9 cellular contexts compared by ENCODE assay signal in the genomic region with DNA sequence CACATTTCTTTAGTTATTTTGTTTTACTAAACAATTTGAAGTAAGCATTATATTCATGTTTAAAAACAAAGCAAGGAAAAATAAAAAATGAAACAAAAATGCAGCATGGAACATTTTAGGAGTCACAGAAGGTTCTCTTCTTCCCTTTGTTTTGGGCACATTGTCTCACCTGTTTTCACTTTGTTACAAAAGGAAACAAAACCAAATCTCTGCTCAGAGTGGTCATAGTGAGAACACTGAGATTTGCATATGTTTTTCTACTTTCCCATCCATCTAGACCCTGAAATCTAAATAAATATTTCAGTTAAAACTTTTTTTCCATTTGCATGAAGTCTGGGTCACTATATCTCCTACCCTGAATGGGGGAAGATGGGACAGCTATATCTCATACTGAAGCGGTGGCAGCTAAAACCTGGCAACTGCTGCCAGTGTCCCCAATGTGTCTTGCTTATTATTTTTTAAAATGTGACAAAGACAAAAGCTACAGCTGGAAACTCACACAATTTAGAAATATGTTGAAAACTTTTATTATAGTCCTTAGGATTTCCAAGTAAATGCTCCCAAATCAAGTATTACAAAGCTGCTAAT. TPM values are rescaled to one million over a fixed set of nuclear protein-coding genes. Genes with fewer than 3 reads are reported as not detected.
DNase-seq lines count a peak whose midpoint lies in the region; ATAC-seq, FAIRE-seq and TF ChIP-seq lines count a peak whose summit lies in the region.
"Had no signal": no experiment of that assay in that cellular context is flagged by ENCODE, and none has a peak within 500 bp of the region (broad histone marks: within the 10 kb centered on the region; RNA-seq: fewer than 3 reads in every experiment).

No MANE protein-coding gene starts in this region.

- peaks cover 41% of the 10 kb centered on the region for H3K36me3 Mint-ChIP-seq in activated CD8-positive, alpha-beta T cell treated with anti-CD3 and anti-CD28 coated beads for 36 hours (ENCODE audit: low read depth)
- H3K36me3 Mint-ChIP-seq in activated naive CD4-positive, alpha-beta T cell treated with anti-CD3 and anti-CD28 coated beads, Interleukin-2, amount 50 U/mL, for 72 hours: peaks cover 32 to 50% of the 10 kb centered on the region in 2 donors

- no peaks in the 10 kb centered on the region for H3K36me3 ChIP-seq in HepG2 (replicated peaks in 1 of 2; ENCODE audit: control insufficient read depth in 1 of 2, insufficient read depth in 2 of 2, low read length in 2 of 2)

- peaks cover 10% of the 10 kb centered on the region; the same call in 1 of the 2 replicates for H4K20me1 ChIP-seq in HepG2 (ENCODE audit: insufficient read depth, low read length)

- H3K9ac ChIP-seq in HepG2 (ENCODE audit: insufficient read depth, low read depth, low read length): peak overlapping the region; percentile 44; the same call in 1 of the 2 replicates

- TF ChIP-seq EP300 in HepG2 (IDR thresholded peaks at IDR 0.05; ENCODE audit: low read depth in 2 of 2, low read length in 2 of 2) (no peak), HepG2 (CRISPR knock-in tag; IDR thresholded peaks at IDR 0.05; ENCODE audit: borderline replicate concordance) (no peak)

- DNase-seq in AG04449 (ENCODE audit: low read depth, low spot score): no peak
- no peak for DNase-seq in activated CD8-positive, alpha-beta T cell treated with anti-CD3 and anti-CD28 coated beads for 36 hours
- DNase-seq in HepG2 (ENCODE audit: low spot score): no peak
- no peak for DNase-seq in NCI-H146 treated with DMSO at 0.1 percent for 48 hours (lab: John Stamatoyannopoulos, UW; ENCODE audit: unreplicated experiment)
- no peak for DNase-seq in Ammon's horn (ENCODE audit: low spot score)
- no peak for DNase-seq in activated naive CD4-positive, alpha-beta T cell treated with anti-CD3 and anti-CD28 coated beads, Interleukin-2, amount 50 U/mL, for 72 hours (ENCODE audit: low spot score in 2 of 2)
- DNase-seq: NCI-H510A treated with DMSO at 0.1 percent for 48 hours had no signal

- WGBS in HepG2 (ENCODE audit: low lambda C conversion rate): 64% methylated on average over 1 of the region's 1 CpG

- H3K4me2 ChIP-seq in HepG2 (ENCODE audit: low read depth, low read length): peak overlapping the region; percentile 97

- TF ChIP-seq POLR2A in HepG2 (IDR thresholded peaks at IDR 0.05; ENCODE audit: insufficient read depth in 1 of 2, low read depth in 2 of 2, low read length in 2 of 2): no peak

- H3K4me3 ChIP-seq in AG04449 (ENCODE audit: low read depth, low read length) (peak overlapping the region; percentile 32), HepG2 (replicated peaks in 1 of 3; ENCODE audit: insufficient read depth in 1 of 3, low read depth in 2 of 3, low read length in 3 of 3) (peak overlapping the region; percentile 37 to 93 (median 62))

- no peak for FAIRE-seq in HepG2 (lab: Jason Lieb, UNC)

- TF ChIP-seq CTCF in AG04449 (IDR thresholded peaks at IDR 0.05; ENCODE audit: insufficient read depth, low read length, missing control alignments) (no peak), HepG2 (CRISPR knock-in tag; IDR thresholded peaks at IDR 0.05) (no peak)
- TF ChIP-seq CTCF in activated CD8-positive, alpha-beta T cell treated with anti-CD3 and anti-CD28 coated beads for 36 hours (IDR thresholded peaks at IDR 0.05): no peak

- ATAC-seq in GM21576 (IDR thresholded peaks at IDR 0.05; ENCODE audit: unreplicated experiment) (peak; percentile 26), HepG2 (no peak), GM19324 (IDR thresholded peaks at IDR 0.05; ENCODE audit: low FRiP score, unreplicated experiment) (no peak)
- no peak for ATAC-seq in activated CD8-positive, alpha-beta T cell treated with anti-CD3 and anti-CD28 coated beads for 36 hours
- no peak for ATAC-seq in activated naive CD4-positive, alpha-beta T cell treated with anti-CD3 and anti-CD28 coated beads, Interleukin-2, amount 50 U/mL, for 72 hours

- peak overlapping the region; percentile 100 for H3K4me3 Mint-ChIP-seq in activated CD8-positive, alpha-beta T cell treated with anti-CD3 and anti-CD28 coated beads for 36 hours

- peaks cover 6% of the 10 kb centered on the region for H3K9me3 Mint-ChIP-seq in activated CD8-positive, alpha-beta T cell treated with anti-CD3 and anti-CD28 coated beads for 36 hours
- H3K9me3 Mint-ChIP-seq in activated naive CD4-positive, alpha-beta T cell treated with anti-CD3 and anti-CD28 coated beads, Interleukin-2, amount 50 U/mL, for 72 hours: no peaks in the 10 kb centered on the region

- peaks cover 61% of the 10 kb centered on the region for H3K79me2 ChIP-seq in HepG2 (ENCODE audit: insufficient read depth, low read length)

- TF ChIP-seq RAD21 in HepG2 (CRISPR knock-in tag; IDR thresholded peaks at IDR 0.05): no peak

- H3K27me3 Mint-ChIP-seq in activated CD8-positive, alpha-beta T cell treated with anti-CD3 and anti-CD28 coated beads for 36 hours: no peaks in the 10 kb centered on the region

- no peak overlapping the region for H3K27ac Mint-ChIP-seq in activated CD8-positive, alpha-beta T cell treated with anti-CD3 and anti-CD28 coated beads for 36 hours
- H3K27ac Mint-ChIP-seq in activated naive CD4-positive, alpha-beta T cell treated with anti-CD3 and anti-CD28 coated beads, Interleukin-2, amount 50 U/mL, for 72 hours: no peak overlapping the region

- no TSS peak for BruUV-seq in HepG2 (replicated peaks; lab: Mats Ljungman, UMichigan)

- peaks cover 28% of the 10 kb centered on the region for H3K4me1 ChIP-seq in HepG2 (ENCODE audit: insufficient read depth, low read length)

- in situ Hi-C loops in HepG2 (cut with HindIII; ENCODE audit: extremely low pct_ligation_motif_present, low pct_unique_long_range_greater_than_20kb): no loop called here

- CTCF ChIA-PET in AG04449 (lab: Yijun Ruan, JAX): interaction anchor here (0.9 to 2.6 kb wide), 4 partner anchors 9 to 269 kb away, joined by 3 to 7 read pairs (median 3); no protein-coding TSS in a partner anchor
- CTCF ChIA-PET in activated CD8-positive, alpha-beta T cell treated with anti-CD3 and anti-CD28 coated beads for 36 hours (lab: Charles Lee): interaction anchor here (1.3 to 3.7 kb wide), 4 partner anchors 15 to 255 kb away, joined by 3 to 17 read pairs (median 4); no protein-coding TSS in a partner anchor
- CTCF ChIA-PET in HepG2 (lab: Yijun Ruan, JAX; ENCODE audit: low intra/inter-chr PET ratio, low total read pairs): no interaction called here

- no peak overlapping the region for H2AFZ ChIP-seq in HepG2 (ENCODE audit: low read length)

- H3K4me1 Mint-ChIP-seq in activated CD8-positive, alpha-beta T cell treated with anti-CD3 and anti-CD28 coated beads for 36 hours (ENCODE audit: low read depth): peaks cover 47% of the 10 kb centered on the region

- H3K27ac ChIP-seq in HepG2 (ENCODE audit: extremely low read length, insufficient read depth, low read length): no peak overlapping the region

- intact Hi-C loops in activated CD8-positive, alpha-beta T cell treated with anti-CD3 and anti-CD28 coated beads for 36 hours (cut with micrococcal nuclease): no loop called here
- intact Hi-C loops in HepG2 (cut with micrococcal nuclease; ENCODE audit: unreplicated experiment): no loop called here

- no peaks in the 10 kb centered on the region; a peak in 1 of 5 replicates for H3K27me3 ChIP-seq in HepG2 (ENCODE audit: control insufficient read depth in 1 of 2, insufficient read depth in 2 of 2, low read length in 2 of 2)

- POLR2A ChIA-PET in AG04449 (lab: Yijun Ruan, JAX): no interaction called here
- POLR2A ChIA-PET in activated CD8-positive, alpha-beta T cell treated with anti-CD3 and anti-CD28 coated beads for 36 hours (lab: Charles Lee): no interaction called here
- POLR2A ChIA-PET in HepG2 (lab: Yijun Ruan, JAX): no interaction called here

- H3K9me3 ChIP-seq in HepG2 (ENCODE audit: low read length): no peaks in the 10 kb centered on the region

RNA-seq across cellular contexts. Expression of a gene that starts 3.5 kb away (rescaled TPM):
- 10 to 100 TPM; 12.8 to 13.7 TPM for total RNA-seq in activated CD8-positive, alpha-beta T cell treated with anti-CD3 and anti-CD28 coated beads for 36 hours
- 7.9 and 12.0 TPM in 2 replicates for total RNA-seq in HepG2 (2016; rRNA removed; fragmentation: Illumina TruSeq; extraction: Trizol)
- 0.40 and 0.71 TPM in 2 replicates for total RNA-seq in HepG2 (2016; cell fraction: cytosol; rRNA removed; fragmentation: Illumina TruSeq; extraction: Trizol; ENCODE audit: low read depth)
- total RNA-seq in HepG2 (2016; cell fraction: insoluble cytoplasmic fraction; rRNA removed; fragmentation: Illumina TruSeq; extraction: Trizol): 7.4 and 10.9 TPM in 2 replicates
- total RNA-seq in HepG2 (2016; cell fraction: membrane; rRNA removed; fragmentation: Illumina TruSeq; extraction: Trizol): 2.4 and 3.3 TPM in 2 replicates
- 6.8 and 7.1 TPM in 2 replicates for total RNA-seq in HepG2 (2016; cell fraction: nucleus; rRNA removed; fragmentation: Illumina TruSeq; extraction: Trizol)
- polyA plus RNA-seq in HepG2 (2011; rRNA removed): 2.1 and 2.4 TPM in 2 replicates
- polyA plus RNA-seq in HepG2 (2011; cell fraction: cytosol; rRNA removed): 1.1 and 1.6 TPM in 2 replicates
- 2.8 and 3.3 TPM in 2 replicates for polyA plus RNA-seq in HepG2 (2011; cell fraction: nucleus; rRNA removed)
- 3.4 TPM in 2 replicates for polyA plus RNA-seq in HepG2 (2012)
- polyA plus RNA-seq in HepG2 (2016; cell fraction: cytosol; fragmentation: Illumina TruSeq; extraction: Trizol; ENCODE audit: low read depth): 0.14 and 0.19 TPM in 2 replicates
- 6.1 and 6.9 TPM in 2 replicates for polyA plus RNA-seq in HepG2 (2016; cell fraction: insoluble cytoplasmic fraction; fragmentation: Illumina TruSeq; extraction: Trizol; ENCODE audit: low read depth)
- polyA plus RNA-seq in HepG2 (2016; cell fraction: membrane; fragmentation: Illumina TruSeq; extraction: Trizol; ENCODE audit: low read depth): 0.82 and 0.91 TPM in 2 replicates
- polyA plus RNA-seq in HepG2 (2016; cell fraction: nucleus; fragmentation: Illumina TruSeq; extraction: Trizol; ENCODE audit: insufficient read depth, low read depth): 7.0 and 7.6 TPM in 2 replicates
- polyA minus RNA-seq in HepG2 (2011; rRNA and poly(A)+ RNA removed; ENCODE audit: low replicate concordance): 6.2 and 13.6 TPM in 2 replicates
- polyA minus RNA-seq in HepG2 (2011; cell fraction: cytosol; rRNA and poly(A)+ RNA removed): 5.3 and 6.2 TPM in 2 replicates
- polyA minus RNA-seq in HepG2 (2011; cell fraction: nucleus; rRNA and poly(A)+ RNA removed): 6.1 and 6.2 TPM in 2 replicates
- total RNA-seq in activated naive CD4-positive, alpha-beta T cell treated with anti-CD3 and anti-CD28 coated beads, Interleukin-2, amount 50 U/mL, for 72 hours: 10 to 100 TPM; 14.1 to 18.7 TPM

RNA-seq across cellular contexts. Expression of a gene that starts 3.9 kb away (rescaled TPM):
- 1 to 10 TPM; 6.8 to 7.7 TPM for total RNA-seq in activated CD8-positive, alpha-beta T cell treated with anti-CD3 and anti-CD28 coated beads for 36 hours
- total RNA-seq in HepG2 (2016; rRNA removed; fragmentation: Illumina TruSeq; extraction: Trizol): 15.2 and 17.7 TPM in 2 replicates
- total RNA-seq in HepG2 (2016; cell fraction: cytosol; rRNA removed; fragmentation: Illumina TruSeq; extraction: Trizol; ENCODE audit: low read depth): 1.6 and 2.0 TPM in 2 replicates
- 15.9 and 18.4 TPM in 2 replicates for total RNA-seq in HepG2 (2016; cell fraction: insoluble cytoplasmic fraction; rRNA removed; fragmentation: Illumina TruSeq; extraction: Trizol)
- 5.3 and 5.5 TPM in 2 replicates for total RNA-seq in HepG2 (2016; cell fraction: membrane; rRNA removed; fragmentation: Illumina TruSeq; extraction: Trizol)
- 13.9 and 19.7 TPM in 2 replicates for total RNA-seq in HepG2 (2016; cell fraction: nucleus; rRNA removed; fragmentation: Illumina TruSeq; extraction: Trizol)
- polyA plus RNA-seq in HepG2 (2011; rRNA removed): 3.9 and 4.2 TPM in 2 replicates
- 5.3 and 5.4 TPM in 2 replicates for polyA plus RNA-seq in HepG2 (2011; cell fraction: cytosol; rRNA removed)
- polyA plus RNA-seq in HepG2 (2011; cell fraction: nucleus; rRNA removed): 4.3 and 5.4 TPM in 2 replicates
- 4.0 TPM in 2 replicates for polyA plus RNA-seq in HepG2 (2012)
- 0.49 and 0.59 TPM in 2 replicates for polyA plus RNA-seq in HepG2 (2016; cell fraction: cytosol; fragmentation: Illumina TruSeq; extraction: Trizol; ENCODE audit: low read depth)
- 17.4 and 18.3 TPM in 2 replicates for polyA plus RNA-seq in HepG2 (2016; cell fraction: insoluble cytoplasmic fraction; fragmentation: Illumina TruSeq; extraction: Trizol; ENCODE audit: low read depth)
- 1.9 and 2.2 TPM in 2 replicates for polyA plus RNA-seq in HepG2 (2016; cell fraction: membrane; fragmentation: Illumina TruSeq; extraction: Trizol; ENCODE audit: low read depth)
- 9.8 and 12.4 TPM in 2 replicates for polyA plus RNA-seq in HepG2 (2016; cell fraction: nucleus; fragmentation: Illumina TruSeq; extraction: Trizol; ENCODE audit: insufficient read depth, low read depth)
- 8.7 and 42.7 TPM in 2 replicates for polyA minus RNA-seq in HepG2 (2011; rRNA and poly(A)+ RNA removed; ENCODE audit: low replicate concordance)
- 5.3 and 9.5 TPM in 2 replicates for polyA minus RNA-seq in HepG2 (2011; cell fraction: cytosol; rRNA and poly(A)+ RNA removed)
- 23.7 and 28.6 TPM in 2 replicates for polyA minus RNA-seq in HepG2 (2011; cell fraction: nucleus; rRNA and poly(A)+ RNA removed)
- 10 to 100 TPM in 1 of 2 donors, 1 to 10 TPM in 1; 7.4 to 13.5 TPM for total RNA-seq in activated naive CD4-positive, alpha-beta T cell treated with anti-CD3 and anti-CD28 coated beads, Interleukin-2, amount 50 U/mL, for 72 hours
